9 cellular contexts compared by ENCODE assay signal in genomic region chr2:170716851-170717598, GRCh38. TPM values are rescaled to one million over a fixed set of nuclear protein-coding genes. Genes with fewer than 3 reads are reported as not detected.
DNase-seq lines count a peak whose midpoint lies in the region; ATAC-seq and TF ChIP-seq lines count a peak whose summit lies in the region.
"Had no signal": no experiment of that assay in that cellular context is flagged by ENCODE, and none has a peak within 500 bp of the region (broad histone marks: within the 10 kb centered on the region; RNA-seq: fewer than 3 reads in every experiment).

No MANE protein-coding gene starts in this region.

- no peak overlapping the region for H4K91ac ChIP-seq in trophoblast cell (ENCODE audit: low read depth, low read length)

- H3K36me3 Mint-ChIP-seq in activated T-cell treated with anti-CD3 and anti-CD28 coated beads, Interleukin-2, amount 50 U/mL, for 72 hours (ENCODE audit: insufficient read depth in 2 of 2) = peaks cover 4% of the 10 kb centered on the region in 2 donors
- H3K36me3 Mint-ChIP-seq: IgD-negative memory B cell had no signal

- no peak overlapping the region for H3K4me3 ChIP-seq in trophoblast cell (ENCODE audit: low read depth, low read length)

- no peak overlapping the region for H3K23ac ChIP-seq in trophoblast cell (ENCODE audit: low read length)

- peak overlapping the region; percentile 46 for H3K4me2 ChIP-seq in trophoblast cell (ENCODE audit: low read length)

- peaks cover 11% of the 10 kb centered on the region for H3K9me3 ChIP-seq in trophoblast cell (ENCODE audit: insufficient read depth, low read depth, low read length)

- H4K8ac ChIP-seq in trophoblast cell (ENCODE audit: low read depth, low read length) = no peak overlapping the region

- H3K27me3 ChIP-seq in trophoblast cell (ENCODE audit: insufficient read depth, low read length) = peaks cover 62% of the 10 kb centered on the region

- no peak overlapping the region for H3K9ac ChIP-seq in trophoblast cell (ENCODE audit: low read length)

- peaks cover 37% of the 10 kb centered on the region for H3K4me1 Mint-ChIP-seq in activated T-cell treated with anti-CD3 and anti-CD28 coated beads, Interleukin-2, amount 50 U/mL, for 72 hours (ENCODE audit: low read depth)

- no peak overlapping the region for H4K12ac ChIP-seq in trophoblast cell (ENCODE audit: low read depth, low read length)

- no peak overlapping the region for H3K27ac ChIP-seq in trophoblast cell (ENCODE audit: low read depth, low read length)

- no peaks in the 10 kb centered on the region for H3K9me3 Mint-ChIP-seq in activated T-cell treated with anti-CD3 and anti-CD28 coated beads, Interleukin-2, amount 50 U/mL, for 72 hours

- in situ Hi-C loops in GM13977 (cut with MboI; ENCODE audit: low pct_unique_long_range_greater_than_20kb, low sequenced_read_pairs, unreplicated experiment) = loop anchor here (10.0 to 25.0 kb wide), 3 partner anchors 98 to 1368 kb away; partner anchors contain the start of genes DLX1 and GAD1

- H2AFZ ChIP-seq in trophoblast cell (ENCODE audit: insufficient read depth, low read length, poor library complexity) = no peak overlapping the region

- TF ChIP-seq CTCF in GM13977 (IDR thresholded peaks at IDR 0.05; ENCODE audit: extremely low read depth, insufficient read depth, missing control alignments) = peak; percentile 61

- no peak overlapping the region for H2AK5ac ChIP-seq in trophoblast cell (ENCODE audit: low read length)

- WGBS in trophoblast cell (ENCODE audit: extremely low coverage, insufficient coverage, insufficient read length) = no CpG with 5 or more reads among the region's 74 CpGs

- peak; percentile 72 for DNase-seq in GM13977 (ENCODE audit: low spot score)
- DNase-seq in activated T-cell treated with anti-CD3 and anti-CD28 coated beads, Interleukin-2, amount 50 U/mL, for 72 hours = peak; percentile 65 to 66
- DNase-seq in germinal center (ENCODE audit: low spot score) = peak; percentile 42
- DNase-seq in trophoblast cell = no peak
- DNase-seq in DMS 273 (lab: John Stamatoyannopoulos, UW; ENCODE audit: unreplicated experiment) = no peak
- DNase-seq in COLO829 (ENCODE audit: low spot score) = no peak

- peak overlapping the region; percentile 64 to 65 for H3K4me3 Mint-ChIP-seq in activated T-cell treated with anti-CD3 and anti-CD28 coated beads, Interleukin-2, amount 50 U/mL, for 72 hours

- ATAC-seq in activated T-cell treated with anti-CD3 and anti-CD28 coated beads, Interleukin-2, amount 50 U/mL, for 72 hours (replicated peaks in 1 of 2) = peak; percentile 61 to 62
- ATAC-seq in HG02938 (IDR thresholded peaks at IDR 0.05; ENCODE audit: unreplicated experiment) (no peak), HG02973 (IDR thresholded peaks at IDR 0.05; ENCODE audit: unreplicated experiment) (no peak)

- H3K4ac ChIP-seq in trophoblast cell (ENCODE audit: low read depth, low read length) = no peak overlapping the region

- H3K79me1 ChIP-seq in trophoblast cell (ENCODE audit: low read length) = no peaks in the 10 kb centered on the region

- no peak overlapping the region for H3K27ac Mint-ChIP-seq in activated T-cell treated with anti-CD3 and anti-CD28 coated beads, Interleukin-2, amount 50 U/mL, for 72 hours

- no peak overlapping the region for H2BK12ac ChIP-seq in trophoblast cell (ENCODE audit: low read length)

- no peak overlapping the region for H2BK120ac ChIP-seq in trophoblast cell (ENCODE audit: insufficient read depth, low read length, poor library complexity)

- no peak overlapping the region for H2BK5ac ChIP-seq in trophoblast cell (ENCODE audit: low read depth, low read length, poor library complexity)

- no peak overlapping the region for H3K18ac ChIP-seq in trophoblast cell (ENCODE audit: low read length)

- H3K27me3 Mint-ChIP-seq in activated T-cell treated with anti-CD3 and anti-CD28 coated beads, Interleukin-2, amount 50 U/mL, for 72 hours (ENCODE audit: low read depth) = peaks cover 59% of the 10 kb centered on the region

- no peak overlapping the region for H3K14ac ChIP-seq in trophoblast cell (ENCODE audit: low read length)

- H3K36me3 ChIP-seq in trophoblast cell (ENCODE audit: control insufficient read depth in 1 of 2, insufficient read depth in 2 of 2, low read length in 2 of 2) = no peaks in the 10 kb centered on the region

- no peaks in the 10 kb centered on the region for H3K79me2 ChIP-seq in trophoblast cell (ENCODE audit: control insufficient read depth, insufficient read depth, low read length, poor library complexity)

- H3K4me1 ChIP-seq in trophoblast cell (ENCODE audit: control insufficient read depth in 1 of 2, insufficient read depth in 2 of 2, low read length in 2 of 2) = peaks cover 9 to 22% of the 10 kb centered on the region in 2 experiments

RNA-seq across cellular contexts. Expression of gene SP5, which starts 1.9 kb away (rescaled TPM):
- 1 to 10 TPM in 1 of 2 donors, not detected in 1; 1.4 TPM for total RNA-seq in activated T-cell treated with anti-CD3 and anti-CD28 coated beads, Interleukin-2, amount 50 U/mL, for 72 hours
- polyA plus RNA-seq in trophoblast cell (2013) = 0.03 TPM in 1 of 2 replicates, not detected in the other
- polyA plus RNA-seq: IgD-negative memory B cell had no signal

RNA-seq across cellular contexts. Expression of gene ERICH2, which starts 53.2 kb away (rescaled TPM):
- total RNA-seq in activated T-cell treated with anti-CD3 and anti-CD28 coated beads, Interleukin-2, amount 50 U/mL, for 72 hours = under 1 TPM; 0.46 to 0.58 TPM
- polyA plus RNA-seq in trophoblast cell (2013) = 0.21 and 0.45 TPM in 2 replicates
- polyA plus RNA-seq: IgD-negative memory B cell had no signal

Comparison
In these comparisons a context has a peak if more than half of its experiments do, and no peak if none do; other contexts are left out.
1. DNase-seq: peak in GM13977 (single experiment), activated T-cell treated with anti-CD3 and anti-CD28 coated beads, Interleukin-2, amount 50 U/mL, for 72 hours (2 of 2) and germinal center (single experiment); none in trophoblast cell (0 of 2), DMS 273 (single experiment) and COLO829 (single experiment).
2. ATAC-seq: peak in activated T-cell treated with anti-CD3 and anti-CD28 coated beads, Interleukin-2, amount 50 U/mL, for 72 hours (2 of 2); none in HG02938 (single experiment) and HG02973 (single experiment).